In the genomic region with DNA sequence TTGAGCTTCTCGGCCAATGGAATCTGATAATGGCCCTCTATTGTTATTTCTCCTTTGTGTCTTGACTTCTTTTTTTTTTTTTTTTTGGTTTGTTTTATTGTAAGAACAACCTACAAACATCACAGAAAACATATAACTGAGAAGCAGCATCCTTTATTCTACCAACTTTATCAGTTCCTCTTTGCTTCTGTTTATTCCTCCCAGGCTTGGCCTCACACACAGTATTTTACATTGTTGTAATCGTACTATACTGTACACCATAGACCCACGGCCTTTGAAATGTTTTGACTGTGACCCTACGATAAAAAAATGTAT, we compare ENCODE assay signal across 8 cellular contexts. TPM values are rescaled to one million over a fixed set of nuclear protein-coding genes. Genes with fewer than 3 reads are reported as not detected.
DNase-seq lines count a peak whose midpoint lies in the region; ATAC-seq, FAIRE-seq and TF ChIP-seq lines count a peak whose summit lies in the region.

No MANE protein-coding gene starts in this region.

- POLR2A ChIA-PET in activated CD4-positive, alpha-beta T cell treated with anti-CD3 and anti-CD28 coated beads, Interleukin-2, amount 10 ng/mL, durations not matched to agents 7 days and 5 days (lab: Charles Lee), result interaction anchor here (0.5 to 0.7 kb wide), 2 partner anchors 16 to 1182 kb away, joined by 3 read pairs; no protein-coding TSS in a partner anchor

- no peaks in the 10 kb centered on the region for H3K9me1 ChIP-seq in keratinocyte (ENCODE audit: control insufficient read depth, extremely low read depth, insufficient read depth, low read length)

- peak overlapping the region; percentile 93 for H3K4me2 ChIP-seq in keratinocyte (ENCODE audit: control insufficient read depth, extremely low read depth, insufficient read depth, low read depth, low read length)

- peak overlapping the region; percentile 94 for H3K4me3 Mint-ChIP-seq in activated CD4-positive, alpha-beta T cell treated with anti-CD3 and anti-CD28 coated beads, Interleukin-2, amount 10 ng/mL, durations not matched to agents 7 days and 5 days

- H3K9me3 ChIP-seq in keratinocyte (ENCODE audit: control insufficient read depth, low read depth, low read length), result no peaks in the 10 kb centered on the region
- no peaks in the 10 kb centered on the region for H3K9me3 ChIP-seq in stomach smooth muscle (ENCODE audit: control insufficient read depth in 2 of 2, low read length in 2 of 2)

- H3K36me3 Mint-ChIP-seq in activated CD4-positive, alpha-beta T cell treated with anti-CD3 and anti-CD28 coated beads, Interleukin-2, amount 10 ng/mL, durations not matched to agents 7 days and 5 days (ENCODE audit: low read depth), result peaks cover 13% of the 10 kb centered on the region
- H3K36me3 Mint-ChIP-seq in activated naive CD4-positive, alpha-beta T cell treated with anti-CD3 and anti-CD28 coated beads, Interleukin-2, amount 50 U/mL, for 72 hours, result peaks cover 21 to 48% of the 10 kb centered on the region in 2 donors

- H3K9ac ChIP-seq in keratinocyte (ENCODE audit: control insufficient read depth, extremely low read depth, insufficient read depth, low read length) (peak overlapping the region; percentile 77), stomach smooth muscle (ENCODE audit: low read length in 2 of 2) (no peak overlapping the region)

- H3K27ac ChIP-seq in keratinocyte (ENCODE audit: control insufficient read depth, insufficient read depth, low read length), result no peak overlapping the region
- no peak overlapping the region for H3K27ac ChIP-seq in stomach smooth muscle (ENCODE audit: low read length)

- H3K27me3 ChIP-seq in keratinocyte (ENCODE audit: control insufficient read depth, extremely low read depth, insufficient read depth, low read length) (no peaks in the 10 kb centered on the region), stomach smooth muscle (ENCODE audit: control insufficient read depth in 1 of 2, insufficient read depth in 2 of 2, low read length in 2 of 2) (no peaks in the 10 kb centered on the region)

- H3K36me3 ChIP-seq in keratinocyte (ENCODE audit: control insufficient read depth in 2 of 2, extremely low read depth in 1 of 2, insufficient read depth in 2 of 2, low read length in 2 of 2) (no peaks in the 10 kb centered on the region), stomach smooth muscle (ENCODE audit: control insufficient read depth in 2 of 2, insufficient read depth in 2 of 2, low read length in 2 of 2) (no peaks in the 10 kb centered on the region)

- H3K4me1 Mint-ChIP-seq in activated CD4-positive, alpha-beta T cell treated with anti-CD3 and anti-CD28 coated beads, Interleukin-2, amount 10 ng/mL, durations not matched to agents 7 days and 5 days, result peaks cover 81% of the 10 kb centered on the region

- peak overlapping the region; percentile 52 to 86 (median 81) for H3K4me3 ChIP-seq in keratinocyte (ENCODE audit: control insufficient read depth in 2 of 3, extremely low read depth in 1 of 3, insufficient read depth in 2 of 3, low read depth in 1 of 3, low read length in 3 of 3)
- H3K4me3 ChIP-seq in stomach smooth muscle (ENCODE audit: low read length in 2 of 2), result peak overlapping the region; percentile 85 to 95

- no peak for TF ChIP-seq CTCF in keratinocyte (optimal IDR thresholded peaks at IDR 0.05 in 1 of 3, IDR thresholded peaks at IDR 0.05 in 1 of 3, conservative IDR thresholded peaks at IDR 0.05 in 1 of 3; ENCODE audit: extremely low read depth in 1 of 3, insufficient read depth in 2 of 3, low read length in 3 of 3)

- dilution Hi-C loops in keratinocyte (cut with MboI; ENCODE audit: extremely low pct_ligation_motif_present, low sequenced_read_pairs), result no loop called here

- H4K20me1 ChIP-seq in keratinocyte (ENCODE audit: control insufficient read depth, extremely low read depth, insufficient read depth, low read length), result no peaks in the 10 kb centered on the region

- DNase-seq in activated CD4-positive, alpha-beta T cell treated with anti-CD3 and anti-CD28 coated beads, Interleukin-2, amount 10 ng/mL, durations not matched to agents 7 days and 5 days, result no peak
- no peak for DNase-seq in activated CD4-positive, alpha-beta T cell treated with anti-CD3 and anti-CD28 coated beads, Interleukin-2, amount 50 U/mL, for 1 hour
- DNase-seq in activated naive CD4-positive, alpha-beta T cell treated with anti-CD3 and anti-CD28 coated beads, Interleukin-2, amount 50 U/mL, for 72 hours (ENCODE audit: low spot score in 2 of 2), result no peak
- DNase-seq in keratinocyte (ENCODE audit: low read depth, low spot score) (no peak), DMS153 (lab: John Stamatoyannopoulos, UW) (no peak)

- peak overlapping the region; percentile 96 for H3K27ac Mint-ChIP-seq in activated CD4-positive, alpha-beta T cell treated with anti-CD3 and anti-CD28 coated beads, Interleukin-2, amount 10 ng/mL, durations not matched to agents 7 days and 5 days
- H3K27ac Mint-ChIP-seq in activated naive CD4-positive, alpha-beta T cell treated with anti-CD3 and anti-CD28 coated beads, Interleukin-2, amount 50 U/mL, for 72 hours, result peak overlapping the region; percentile 93 to 99

- no peaks in the 10 kb centered on the region for H3K27me3 Mint-ChIP-seq in activated CD4-positive, alpha-beta T cell treated with anti-CD3 and anti-CD28 coated beads, Interleukin-2, amount 10 ng/mL, durations not matched to agents 7 days and 5 days

- H3K79me2 ChIP-seq in keratinocyte (ENCODE audit: control insufficient read depth, insufficient read depth, low read length), result no peaks in the 10 kb centered on the region

- H3K9me3 Mint-ChIP-seq in activated CD4-positive, alpha-beta T cell treated with anti-CD3 and anti-CD28 coated beads, Interleukin-2, amount 10 ng/mL, durations not matched to agents 7 days and 5 days, result no peaks in the 10 kb centered on the region
- peaks cover 0 to 11% of the 10 kb centered on the region in 2 donors for H3K9me3 Mint-ChIP-seq in activated naive CD4-positive, alpha-beta T cell treated with anti-CD3 and anti-CD28 coated beads, Interleukin-2, amount 50 U/mL, for 72 hours

- peak overlapping the region; percentile 100 for H2AFZ ChIP-seq in keratinocyte (ENCODE audit: control insufficient read depth, low read length)

- ATAC-seq in activated naive CD4-positive, alpha-beta T cell treated with anti-CD3 and anti-CD28 coated beads, Interleukin-2, amount 50 U/mL, for 72 hours, result no peak
- ATAC-seq in HG02571 (IDR thresholded peaks at IDR 0.05; ENCODE audit: unreplicated experiment), result no peak
- ATAC-seq in HG02642 (IDR thresholded peaks at IDR 0.05; ENCODE audit: poor library complexity, unreplicated experiment), result no peak

- no peak for FAIRE-seq in keratinocyte (lab: Jason Lieb, UNC)

- H3K4me1 ChIP-seq in keratinocyte (ENCODE audit: control insufficient read depth, extremely low read depth, insufficient read depth, low read length) (peaks cover 10% of the 10 kb centered on the region), stomach smooth muscle (ENCODE audit: control insufficient read depth, insufficient read depth, low read length) (peaks cover 5% of the 10 kb centered on the region)

- CTCF ChIA-PET in activated CD4-positive, alpha-beta T cell treated with anti-CD3 and anti-CD28 coated beads, Interleukin-2, amount 10 ng/mL, durations not matched to agents 7 days and 5 days (lab: Charles Lee), result interaction anchor here (0.5 to 3.0 kb wide), 6 partner anchors 11 to 1120 kb away, joined by 3 to 13 read pairs (median 4); no protein-coding TSS in a partner anchor

RNA-seq across cellular contexts. Expression of gene CCDC167, which starts 0.6 kb away (rescaled TPM):
- total RNA-seq in activated CD4-positive, alpha-beta T cell treated with anti-CD3 and anti-CD28 coated beads, Interleukin-2, amount 10 ng/mL, durations not matched to agents 7 days and 5 days, result 10 to 100 TPM; 54.8 to 60.9 TPM
- 10 to 100 TPM; 53.3 to 68.6 TPM for total RNA-seq in activated naive CD4-positive, alpha-beta T cell treated with anti-CD3 and anti-CD28 coated beads, Interleukin-2, amount 50 U/mL, for 72 hours
- polyA plus RNA-seq in keratinocyte, result 39.8 to 48.7 TPM (median 45.6 TPM) in 3 replicates
- polyA plus RNA-seq in keratinocyte (2011; ENCODE audit: low read depth), result 7.3 TPM
- polyA plus RNA-seq in keratinocyte (2011; cell fraction: cytosol; rRNA removed), result 60.0 and 65.8 TPM in 2 replicates
- 20.6 TPM in 2 replicates for polyA plus RNA-seq in keratinocyte (2011; cell fraction: nucleus; rRNA removed)
- polyA plus RNA-seq in keratinocyte (2012; ENCODE audit: low replicate concordance), result 32.4 and 39.4 TPM in 2 replicates
- polyA minus RNA-seq in keratinocyte, result 11.9 to 17.9 TPM (median 16.9 TPM) in 3 replicates
- polyA minus RNA-seq in keratinocyte (2011; cell fraction: cytosol; rRNA and poly(A)+ RNA removed), result 13.4 TPM
- polyA minus RNA-seq in keratinocyte (2011; cell fraction: nucleus; rRNA and poly(A)+ RNA removed), result 3.3 and 4.0 TPM in 2 replicates
